In genomic region chr11:64000740-64001514, GRCh38 we compare ENCODE assay signal across 10 cellular contexts. TPM values are rescaled to one million over a fixed set of nuclear protein-coding genes. Genes with fewer than 3 reads are reported as not detected.
A peak's percentile ranks its signal among the peaks of the same experiment; 100 is the strongest.
DNase-seq lines count a peak whose midpoint lies in the region; ATAC-seq and TF ChIP-seq lines count a peak whose summit lies in the region.
"Had no signal": no experiment of that assay in that cellular context is flagged by ENCODE, and none has a peak within 500 bp of the region (broad histone marks: within the 10 kb centered on the region; RNA-seq: fewer than 3 reads in every experiment).

No MANE protein-coding gene starts in this region.

- H3K27ac Mint-ChIP-seq in T-cell = no peak overlapping the region
- H3K27ac Mint-ChIP-seq in activated CD4-positive, alpha-beta memory T cell treated with anti-CD3 and anti-CD28 coated beads for 36 hours = no peak overlapping the region

- WGBS in smooth muscle cell (ENCODE audit: low lambda C conversion rate) = 49% methylated on average over 54 of the region's 61 CpGs

- H3K9ac ChIP-seq in smooth muscle cell (ENCODE audit: low read depth) = no peak overlapping the region

- peaks cover 10% of the 10 kb centered on the region for H3K36me3 Mint-ChIP-seq in T-cell
- H3K36me3 Mint-ChIP-seq in activated CD4-positive, alpha-beta memory T cell treated with anti-CD3 and anti-CD28 coated beads for 36 hours = peaks cover 14% of the 10 kb centered on the region

- CTCF ChIA-PET in T-cell (lab: Charles Lee) = interaction anchor here (0.5 to 0.9 kb wide), 4 partner anchors 10 to 1549 kb away, joined by 3 to 4 read pairs (median 3); no protein-coding TSS in a partner anchor
- CTCF ChIA-PET in activated CD4-positive, alpha-beta memory T cell treated with anti-CD3 and anti-CD28 coated beads for 36 hours (lab: Charles Lee) = interaction anchor here (0.5 to 4.3 kb wide), 35 partner anchors 8 to 331 kb away, joined by 3 to 145 read pairs (median 4); partner anchors contain the start of genes COX8A, MACROD1, MARK2 and NUDT22

- H3K27ac ChIP-seq in right atrium auricular region (no peak overlapping the region), smooth muscle cell (ENCODE audit: low read depth) (no peak overlapping the region)

- H3K9me3 ChIP-seq in right atrium auricular region = no peaks in the 10 kb centered on the region
- H3K9me3 ChIP-seq in smooth muscle cell (replicated peaks; ENCODE audit: low read depth) = no peaks in the 10 kb centered on the region

- H3K4me3 ChIP-seq in right atrium auricular region (peak overlapping the region; percentile 17 to 46), smooth muscle cell (peak overlapping the region; percentile 44)

- ATAC-seq in GM18868 (IDR thresholded peaks at IDR 0.05; ENCODE audit: unreplicated experiment) (peak; percentile 6), T-cell (replicated peaks in 1 of 4) (no peak)

- H3K9me3 Mint-ChIP-seq in T-cell = no peaks in the 10 kb centered on the region
- H3K9me3 Mint-ChIP-seq in activated CD4-positive, alpha-beta memory T cell treated with anti-CD3 and anti-CD28 coated beads for 36 hours = no peaks in the 10 kb centered on the region

- H2AFZ ChIP-seq in smooth muscle cell (ENCODE audit: low read depth) = no peak overlapping the region

- no peaks in the 10 kb centered on the region for H3K79me2 ChIP-seq in smooth muscle cell (ENCODE audit: low read depth)

- peak overlapping the region; percentile 17 to 61 (median 45) for H3K4me3 Mint-ChIP-seq in T-cell
- no peak overlapping the region for H3K4me3 Mint-ChIP-seq in activated CD4-positive, alpha-beta memory T cell treated with anti-CD3 and anti-CD28 coated beads for 36 hours

- H3K4me1 ChIP-seq in right atrium auricular region (peaks cover 0 to 40% of the 10 kb centered on the region in 2 donors), smooth muscle cell (ENCODE audit: low read depth) (peaks cover 21% of the 10 kb centered on the region)

- intact Hi-C loops in activated CD4-positive, alpha-beta memory T cell treated with anti-CD3 and anti-CD28 coated beads for 36 hours (cut with micrococcal nuclease) = loop anchor here (1.0 kb wide), 1 partner anchor 147 kb away; no protein-coding TSS in a partner anchor

- TF ChIP-seq CTCF in right atrium auricular region (IDR thresholded peaks at IDR 0.05) (peak in 1 of 2 donors; percentile 57), smooth muscle cell (IDR thresholded peaks at IDR 0.05; ENCODE audit: borderline replicate concordance, insufficient read depth, poor library complexity, severe bottlenecking) (no peak)

- DNase-seq in T-cell (no peak), right atrium auricular region (ENCODE audit: low spot score) (no peak), smooth muscle cell (lab: John Stamatoyannopoulos, UW; ENCODE audit: unreplicated experiment) (no peak), AG20443 (ENCODE audit: low spot score) (no peak), NCI-H345 (lab: John Stamatoyannopoulos, UW) (no peak), SIG-M5 (lab: John Stamatoyannopoulos, UW) (no peak)
- no peak for DNase-seq in activated CD4-positive, alpha-beta memory T cell treated with anti-CD3 and anti-CD28 coated beads for 36 hours
- DNase-seq: NCI-H524 had no signal

- H3K27me3 Mint-ChIP-seq in T-cell = peaks cover 0 to 2% of the 10 kb centered on the region in 2 donors
- peaks cover 2% of the 10 kb centered on the region for H3K27me3 Mint-ChIP-seq in activated CD4-positive, alpha-beta memory T cell treated with anti-CD3 and anti-CD28 coated beads for 36 hours

- peaks cover 19% of the 10 kb centered on the region for H3K36me3 ChIP-seq in right atrium auricular region
- H3K36me3 ChIP-seq in smooth muscle cell (ENCODE audit: low read depth) = no peaks in the 10 kb centered on the region

- no peaks in the 10 kb centered on the region for H3F3A ChIP-seq in smooth muscle cell (ENCODE audit: low read depth)

- H3K4me1 Mint-ChIP-seq in T-cell = peaks cover 8 to 17% (median 16%) of the 10 kb centered on the region in 3 donors
- peaks cover 5% of the 10 kb centered on the region for H3K4me1 Mint-ChIP-seq in activated CD4-positive, alpha-beta memory T cell treated with anti-CD3 and anti-CD28 coated beads for 36 hours (ENCODE audit: low read depth)

- POLR2A ChIA-PET in T-cell (lab: Charles Lee) = interaction anchor here in 1 of 2 donors (0.8 kb wide), 1 partner anchor 163 kb away, joined by 3 read pairs; no protein-coding TSS in a partner anchor
- POLR2A ChIA-PET in activated CD4-positive, alpha-beta memory T cell treated with anti-CD3 and anti-CD28 coated beads for 36 hours (lab: Charles Lee) = interaction anchor here (0.7 to 1.5 kb wide), 3 partner anchors 10 to 152 kb away, joined by 3 to 4 read pairs (median 4); no protein-coding TSS in a partner anchor

- H4K20me1 ChIP-seq in smooth muscle cell (ENCODE audit: low read depth) = peaks cover 51% of the 10 kb centered on the region

- peak overlapping the region; percentile 92 for H3K4me2 ChIP-seq in smooth muscle cell

- H3K27me3 ChIP-seq in right atrium auricular region = no peaks in the 10 kb centered on the region
- no peaks in the 10 kb centered on the region for H3K27me3 ChIP-seq in smooth muscle cell (ENCODE audit: low read depth)

RNA-seq across cellular contexts. Expression of gene OTUB1, which starts 14.7 kb away (rescaled TPM):
- total RNA-seq in T-cell (10 to 100 TPM; 63.1 to 76.7 (median 67.2) TPM), right atrium auricular region (10 to 100 TPM; 55.9 to 57.1 TPM), smooth muscle cell (55.2 and 71.5 TPM in 2 replicates)
- 155 and 164 TPM in 2 replicates for polyA plus RNA-seq in smooth muscle cell
- 10 to 100 TPM; 69.5 to 72.2 TPM for total RNA-seq in activated CD4-positive, alpha-beta memory T cell treated with anti-CD3 and anti-CD28 coated beads for 36 hours

RNA-seq across cellular contexts. Expression of gene COX8A, which starts 26.5 kb away (rescaled TPM):
- 100 to 1,000 TPM; 108 to 152 (median 125) TPM for total RNA-seq in T-cell
- 1,000 to 10,000 TPM in 1 of 2 donors, 100 to 1,000 TPM in 1; 830 to 1,057 TPM for total RNA-seq in right atrium auricular region
- total RNA-seq in smooth muscle cell = 432 and 551 TPM in 2 replicates
- polyA plus RNA-seq in smooth muscle cell = 534 and 549 TPM in 2 replicates
- total RNA-seq in activated CD4-positive, alpha-beta memory T cell treated with anti-CD3 and anti-CD28 coated beads for 36 hours = 100 to 1,000 TPM; 559 to 581 TPM

RNA-seq across cellular contexts. Expression of gene FLRT1, which starts 34.8 kb away (rescaled TPM):
- total RNA-seq in T-cell = not detected
- total RNA-seq in right atrium auricular region = 1 to 10 TPM in 1 of 2 donors, under 1 TPM in 1; 0.67 to 1.7 TPM
- total RNA-seq in smooth muscle cell = 0.76 TPM in 1 of 2 replicates, not detected in the other
- 0.26 and 0.32 TPM in 2 replicates for polyA plus RNA-seq in smooth muscle cell
- under 1 TPM; 0.36 to 0.50 TPM for total RNA-seq in activated CD4-positive, alpha-beta memory T cell treated with anti-CD3 and anti-CD28 coated beads for 36 hours
- total RNA-seq: HT1080 had no signal
